20 cellular contexts compared by ENCODE assay signal in genomic region chr10:86022906-86023305, GRCh38.
"Had no signal": no experiment of that assay in that cellular context is flagged by ENCODE, and none has a peak within 500 bp of the region (broad histone marks: within the 10 kb centered on the region; RNA-seq: fewer than 3 reads in every experiment).

No MANE protein-coding gene starts in this region.

- H3K36me3 Mint-ChIP-seq: immature natural killer cell, mesothelial cell of epicardium, naive B cell had no signal

- H3K9me3 Mint-ChIP-seq: immature natural killer cell had no signal

- H3K4me3 Mint-ChIP-seq: immature natural killer cell, mesothelial cell of epicardium had no signal

- H3K79me2 ChIP-seq: hepatocyte had no signal

- H3K9me3 ChIP-seq: esophagus muscularis mucosa, gastroesophageal sphincter, heart left ventricle, left lung, lower lobe of right lung, mucosa of descending colon had no signal

- H3K36me3 ChIP-seq: esophagus muscularis mucosa, gastroesophageal sphincter, heart left ventricle, left lung, lower lobe of right lung had no signal

- H2AFZ ChIP-seq: hepatocyte had no signal

- DNase-seq: dermis blood vessel endothelial cell; dorsolateral prefrontal cortex; effector CD4-positive, alpha-beta T cell; effector memory CD4-positive, alpha-beta T cell; foreskin keratinocyte; heart left ventricle; hypothalamus; immature natural killer cell; left cardiac atrium; left lung; left ventricle myocardium superior; lower lobe of right lung; mesenchymal stem cell; mucosa of descending colon; naive B cell had no signal

- H3K4me1 ChIP-seq: foreskin keratinocyte, left lung, lower lobe of right lung had no signal

- H3K27ac Mint-ChIP-seq: immature natural killer cell, mesothelial cell of epicardium, naive B cell had no signal

- H3K4me2 ChIP-seq: hepatocyte had no signal

- H3K27me3 ChIP-seq: dorsolateral prefrontal cortex, esophagus muscularis mucosa, foreskin keratinocyte, gastroesophageal sphincter, heart left ventricle, hepatocyte, left lung had no signal

- ATAC-seq: foreskin keratinocyte, gastroesophageal sphincter, left lung, lower lobe of right lung, mucosa of descending colon had no signal

- H3K27ac ChIP-seq: coronary artery, esophagus muscularis mucosa, foreskin keratinocyte, gastroesophageal sphincter, hepatocyte, left lung, lower lobe of right lung had no signal

- H3K4me1 Mint-ChIP-seq: immature natural killer cell, mesothelial cell of epicardium had no signal

- H3K4me3 ChIP-seq: coronary artery, dorsolateral prefrontal cortex, esophagus muscularis mucosa, gastroesophageal sphincter, heart left ventricle, hepatocyte, left lung, lower lobe of right lung, mucosa of descending colon had no signal
